Comparison of ENCODE assay signal across 15 cellular contexts in genomic region chr11:125407046-125407445, GRCh38.
"Had no signal": no experiment of that assay in that cellular context is flagged by ENCODE, and none has a peak within 500 bp of the region (broad histone marks: within the 10 kb centered on the region; RNA-seq: fewer than 3 reads in every experiment).

No MANE protein-coding gene starts in this region.

- DNase-seq: activated CD4-positive, alpha-beta T cell treated with anti-CD3 and anti-CD28 coated beads for 36 hours; activated CD4-positive, alpha-beta T cell treated with anti-CD3 and anti-CD28 coated beads, Interleukin-2, amount 50 U/mL, for 48 hours; activated naive CD8-positive, alpha-beta T cell treated with anti-CD3 and anti-CD28 coated beads for 36 hours; amniotic stem cell; body of pancreas; central memory CD4-positive, alpha-beta T cell; hypothalamus; islet precursor cell; nephron progenitor cell; nucleus accumbens; stimulated activated naive CD8-positive, alpha-beta T cell treated with anti-CD3 and anti-CD28 coated beads, Interleukin-15, amount 100 ng/mL, for 72 hours; trophoblast cell had no signal

- H3K36me3 ChIP-seq: vagina had no signal

- H3K27me3 ChIP-seq: body of pancreas, vagina had no signal

- H3K4me3 ChIP-seq: body of pancreas, coronary artery, lung, vagina had no signal

- H3K9me3 ChIP-seq: body of pancreas, vagina had no signal

- H3K27ac ChIP-seq: body of pancreas, coronary artery, vagina had no signal
